Comparison of ENCODE assay signal across 1 cellular context in the genomic region with DNA sequence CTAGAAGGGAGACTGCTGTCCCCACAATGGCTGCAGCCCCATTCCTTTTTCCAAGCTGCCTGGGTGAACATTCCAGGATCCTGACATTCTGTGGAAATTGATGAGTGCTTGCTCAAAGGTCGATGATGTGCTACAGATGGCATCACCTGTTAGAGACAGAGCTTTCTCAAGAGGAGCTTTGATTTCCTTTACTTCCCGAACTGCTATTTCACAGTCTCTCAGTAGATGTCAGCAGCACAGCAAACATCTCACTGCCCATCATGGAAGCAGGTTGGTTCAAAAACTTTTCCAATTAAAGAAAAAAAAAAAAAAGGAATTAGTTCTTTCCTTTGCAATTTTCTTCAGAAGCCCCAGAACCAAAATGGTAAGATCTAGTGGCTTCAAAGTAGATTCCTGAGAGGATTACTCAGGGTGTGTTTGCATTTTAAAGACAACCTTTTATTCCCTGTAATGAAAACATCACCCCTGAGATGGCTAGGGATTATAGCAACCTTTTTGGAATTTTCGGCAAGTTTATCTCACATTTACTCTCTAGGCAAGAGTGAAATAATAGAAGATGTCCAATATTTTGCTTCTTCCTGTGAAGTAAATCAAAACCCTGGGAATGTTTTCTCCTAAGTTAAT.
TF ChIP-seq lines count a peak whose summit lies in the region.

No MANE protein-coding gene starts in this region.

TF ChIP-seq in K562, 482 proteins besides CTCF, POLR2A, EP300 and RAD21 (continued from another document):
- TF ChIP-seq ETV1 (tag; conservative IDR thresholded peaks at IDR 0.05; ENCODE audit: low read depth) (no peak), POU5F1 (IDR thresholded peaks at IDR 0.05; ENCODE audit: borderline replicate concordance, low read depth, low read length, partially characterized antibody) (no peak), TGIF2 (CRISPR knock-in tag; IDR thresholded peaks at IDR 0.05) (no peak), KLF10 (CRISPR knock-in tag; IDR thresholded peaks at IDR 0.05) (no peak), SREBF2 (CRISPR knock-in tag; IDR thresholded peaks at IDR 0.05) (no peak), CREB5 (CRISPR knock-in tag; IDR thresholded peaks at IDR 0.05) (no peak), RFX1 (IDR thresholded peaks at IDR 0.05) (no peak), SMAD3 (CRISPR knock-in tag; conservative IDR thresholded peaks at IDR 0.05) (no peak)
- TF ChIP-seq, protein P1, sequence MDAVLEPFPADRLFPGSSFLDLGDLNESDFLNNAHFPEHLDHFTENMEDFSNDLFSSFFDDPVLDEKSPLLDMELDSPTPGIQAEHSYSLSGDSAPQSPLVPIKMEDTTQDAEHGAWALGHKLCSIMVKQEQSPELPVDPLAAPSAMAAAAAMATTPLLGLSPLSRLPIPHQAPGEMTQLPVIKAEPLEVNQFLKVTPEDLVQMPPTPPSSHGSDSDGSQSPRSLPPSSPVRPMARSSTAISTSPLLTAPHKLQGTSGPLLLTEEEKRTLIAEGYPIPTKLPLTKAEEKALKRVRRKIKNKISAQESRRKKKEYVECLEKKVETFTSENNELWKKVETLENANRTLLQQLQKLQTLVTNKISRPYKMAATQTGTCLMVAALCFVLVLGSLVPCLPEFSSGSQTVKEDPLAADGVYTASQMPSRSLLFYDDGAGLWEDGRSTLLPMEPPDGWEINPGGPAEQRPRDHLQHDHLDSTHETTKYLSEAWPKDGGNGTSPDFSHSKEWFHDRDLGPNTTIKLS (IDR thresholded peaks at IDR 0.05; ENCODE audit: borderline replicate concordance, low read depth), result no peak
- TF ChIP-seq, protein P2, sequence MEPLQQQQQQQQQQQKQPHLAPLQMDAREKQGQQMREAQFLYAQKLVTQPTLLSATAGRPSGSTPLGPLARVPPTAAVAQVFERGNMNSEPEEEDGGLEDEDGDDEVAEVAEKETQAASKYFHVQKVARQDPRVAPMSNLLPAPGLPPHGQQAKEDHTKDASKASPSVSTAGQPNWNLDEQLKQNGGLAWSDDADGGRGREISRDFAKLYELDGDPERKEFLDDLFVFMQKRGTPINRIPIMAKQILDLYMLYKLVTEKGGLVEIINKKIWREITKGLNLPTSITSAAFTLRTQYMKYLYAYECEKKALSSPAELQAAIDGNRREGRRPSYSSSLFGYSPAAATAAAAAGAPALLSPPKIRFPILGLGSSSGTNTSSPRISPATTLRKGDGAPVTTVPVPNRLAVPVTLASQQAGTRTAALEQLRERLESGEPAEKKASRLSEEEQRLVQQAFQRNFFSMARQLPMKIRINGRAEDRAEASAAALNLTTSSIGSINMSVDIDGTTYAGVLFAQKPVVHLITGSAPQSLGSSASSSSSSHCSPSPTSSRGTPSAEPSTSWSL (CRISPR knock-in tag; IDR thresholded peaks at IDR 0.05; ENCODE audit: borderline replicate concordance), result no peak
- TF ChIP-seq, protein P3, sequence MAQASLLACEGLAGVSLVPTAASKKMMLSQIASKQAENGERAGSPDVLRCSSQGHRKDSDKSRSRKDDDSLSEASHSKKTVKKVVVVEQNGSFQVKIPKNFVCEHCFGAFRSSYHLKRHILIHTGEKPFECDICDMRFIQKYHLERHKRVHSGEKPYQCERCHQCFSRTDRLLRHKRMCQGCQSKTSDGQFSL (CRISPR knock-in tag; IDR thresholded peaks at IDR 0.05), result no peak
- TF ChIP-seq, protein P3 (tag; IDR thresholded peaks at IDR 0.05), result no peak
TF ChIP-seq in K562: peak in this region for 0.
